1 cellular context compared by ENCODE assay signal in genomic region chr6:89081423-89082322, GRCh38.
TF ChIP-seq lines count a peak whose summit lies in the region.

No MANE protein-coding gene starts in this region.

TF ChIP-seq in HepG2, 621 proteins besides CTCF, POLR2A, EP300 and RAD21 (continued from another document and continues in another):
- no peak; the same call in 1 of the 2 replicates for TF ChIP-seq AHDC1 (CRISPR knock-in tag; IDR thresholded peaks at IDR 0.05; ENCODE audit: borderline replicate concordance)
- no peak; the same call in 1 of the 2 replicates for TF ChIP-seq JDP2 (CRISPR knock-in tag; IDR thresholded peaks at IDR 0.05; ENCODE audit: borderline replicate concordance)
- no peak for TF ChIP-seq GTF3A (CRISPR knock-in tag; conservative IDR thresholded peaks at IDR 0.05)
- 0 out of 2 replicates have a peak, but pooled peaks have one; percentile 48 for TF ChIP-seq ZNF225 (CRISPR knock-in tag; IDR thresholded peaks at IDR 0.05)
- TF ChIP-seq NFE2L1 (CRISPR knock-in tag; IDR thresholded peaks at IDR 0.05; ENCODE audit: borderline replicate concordance) = no peak
- TF ChIP-seq HBP1 (CRISPR knock-in tag; IDR thresholded peaks at IDR 0.05; ENCODE audit: low read depth) = peak; percentile 91
- peak; percentile 93 for TF ChIP-seq RBM22 (optimal IDR thresholded peaks at IDR 0.05; ENCODE audit: low read length)
- no peak for TF ChIP-seq KIAA2018 (CRISPR knock-in tag; IDR thresholded peaks at IDR 0.05; ENCODE audit: borderline replicate concordance)
- TF ChIP-seq ZNF44 (CRISPR knock-in tag; IDR thresholded peaks at IDR 0.05) = no peak
- no peak for TF ChIP-seq HNF4A (CRISPR knock-in tag; IDR thresholded peaks at IDR 0.05)
- no peak for TF ChIP-seq ARID2 (CRISPR knock-in tag; IDR thresholded peaks at IDR 0.05; ENCODE audit: borderline replicate concordance)
- peak; percentile 77; the same call in 1 of the 2 replicates for TF ChIP-seq PAXIP1 (CRISPR knock-in tag; conservative IDR thresholded peaks at IDR 0.05)
- peak; percentile 63; the same call in 1 of the 2 replicates for TF ChIP-seq ZSCAN5A (CRISPR knock-in tag; IDR thresholded peaks at IDR 0.05; ENCODE audit: borderline replicate concordance)
- TF ChIP-seq FOXO1 (CRISPR knock-in tag; IDR thresholded peaks at IDR 0.05) = peak; percentile 41; the same call in 1 of the 2 replicates
- TF ChIP-seq KDM5A (IDR thresholded peaks at IDR 0.05; ENCODE audit: borderline replicate concordance, low read length) = no peak; the same call in 1 of the 2 replicates
- no peak for TF ChIP-seq TSC22D2 (CRISPR knock-in tag; IDR thresholded peaks at IDR 0.05; ENCODE audit: borderline replicate concordance)
- TF ChIP-seq ZBTB25 (CRISPR knock-in tag; IDR thresholded peaks at IDR 0.05) = peak; percentile 33; the same call in 1 of the 2 replicates
- TF ChIP-seq NKX3-1 (CRISPR knock-in tag; IDR thresholded peaks at IDR 0.05) = peak; percentile 44; the same call in 1 of the 2 replicates
- TF ChIP-seq ZUFSP (CRISPR knock-in tag; IDR thresholded peaks at IDR 0.05; ENCODE audit: borderline replicate concordance) = no peak
- peak; percentile 57; the same call in 1 of the 2 replicates for TF ChIP-seq ZSCAN20 (CRISPR knock-in tag; IDR thresholded peaks at IDR 0.05; ENCODE audit: borderline replicate concordance)
- TF ChIP-seq TARDBP (CRISPR knock-in tag; IDR thresholded peaks at IDR 0.05) = peak; percentile 83
- TF ChIP-seq GABPB1 (CRISPR knock-in tag; IDR thresholded peaks at IDR 0.05) = peak; percentile 78
- TF ChIP-seq NCOA2 (CRISPR knock-in tag; IDR thresholded peaks at IDR 0.05) = peak; percentile 40; the same call in 1 of the 2 replicates
- TF ChIP-seq ZNF343 (CRISPR knock-in tag; IDR thresholded peaks at IDR 0.05) = no peak
